25 cellular contexts compared by ENCODE assay signal in genomic region chr4:155107059-155107458, GRCh38.
"Had no signal": no experiment of that assay in that cellular context is flagged by ENCODE, and none has a peak within 500 bp of the region (broad histone marks: within the 10 kb centered on the region; RNA-seq: fewer than 3 reads in every experiment).

No MANE protein-coding gene starts in this region.

- H3K27ac Mint-ChIP-seq: activated CD4-positive, alpha-beta memory T cell treated with anti-CD3 and anti-CD28 coated beads, Interleukin-2, amount 10 ng/mL, durations not matched to agents 7 days and 5 days; activated CD4-positive, alpha-beta T cell treated with anti-CD3 and anti-CD28 coated beads, Interleukin-2, amount 10 ng/mL, durations not matched to agents 24 days and 14 days; activated naive CD4-positive, alpha-beta T cell treated with anti-CD3 and anti-CD28 coated beads, Interleukin-2, amount 10 ng/mL, durations not matched to agents 7 days and 5 days; activated naive CD4-positive, alpha-beta T cell treated with anti-CD3 and anti-CD28 coated beads, Interleukin-2, amount 50 U/mL, for 72 hours; activated naive CD8-positive, alpha-beta T cell treated with anti-CD3 and anti-CD28 coated beads, Interleukin-2, amount 10 ng/mL, durations not matched to agents 7 days and 5 days; activated T-cell treated with anti-CD3 and anti-CD28 coated beads, Interleukin-2, amount 50 U/mL, for 24 hours; activated T-cell treated with anti-CD3 and anti-CD28 coated beads, Interleukin-2, amount 50 U/mL, for 72 hours; brain; WTC11 had no signal

- H3K27me3 ChIP-seq: ascending aorta, breast epithelium, cardiac muscle cell, colonic mucosa, esophagus squamous epithelium had no signal

- DNase-seq: activated CD4-positive, alpha-beta memory T cell treated with anti-CD3 and anti-CD28 coated beads, Interleukin-2, amount 10 ng/mL, durations not matched to agents 7 days and 5 days; activated CD4-positive, alpha-beta T cell treated with anti-CD3 and anti-CD28 coated beads, Interleukin-2, amount 10 ng/mL, durations not matched to agents 24 days and 14 days; activated CD8-positive, alpha-beta memory T cell treated with anti-CD3 and anti-CD28 coated beads, Interleukin-2, amount 50 U/mL, for 48 hours; activated gamma-delta T cell; activated naive CD4-positive, alpha-beta T cell; activated naive CD4-positive, alpha-beta T cell treated with anti-CD3 and anti-CD28 coated beads, Interleukin-2, amount 10 ng/mL, durations not matched to agents 7 days and 5 days; activated naive CD8-positive, alpha-beta T cell treated with anti-CD3 and anti-CD28 coated beads, Interleukin-2, amount 10 ng/mL, durations not matched to agents 7 days and 5 days; activated T-cell treated with anti-CD3 and anti-CD28 coated beads for 4 hours; activated T-cell treated with anti-CD3 and anti-CD28 coated beads, Interleukin-2, amount 50 U/mL, for 24 hours; activated T-cell treated with anti-CD3 and anti-CD28 coated beads, Interleukin-2, amount 50 U/mL, for 72 hours; central memory CD4-positive, alpha-beta T cell; cerebellar nuclear complex; colonic mucosa; effector CD8-positive, alpha-beta T cell; esophagus squamous epithelium; foreskin melanocyte; head of caudate nucleus; T-helper 2 cell had no signal

- H3K27me3 Mint-ChIP-seq: activated CD4-positive, alpha-beta memory T cell treated with anti-CD3 and anti-CD28 coated beads, Interleukin-2, amount 10 ng/mL, durations not matched to agents 7 days and 5 days; activated CD4-positive, alpha-beta T cell treated with anti-CD3 and anti-CD28 coated beads, Interleukin-2, amount 10 ng/mL, durations not matched to agents 24 days and 14 days; activated naive CD4-positive, alpha-beta T cell treated with anti-CD3 and anti-CD28 coated beads, Interleukin-2, amount 10 ng/mL, durations not matched to agents 7 days and 5 days; activated naive CD8-positive, alpha-beta T cell treated with anti-CD3 and anti-CD28 coated beads, Interleukin-2, amount 10 ng/mL, durations not matched to agents 7 days and 5 days; activated T-cell treated with anti-CD3 and anti-CD28 coated beads, Interleukin-2, amount 50 U/mL, for 24 hours; brain had no signal

- H3K9me3 ChIP-seq: ascending aorta, breast epithelium, colonic mucosa, esophagus squamous epithelium had no signal

- H3K27ac ChIP-seq: ascending aorta, breast epithelium, cardiac muscle cell, colonic mucosa, epithelial cell of prostate, esophagus squamous epithelium had no signal

- H3K4me3 ChIP-seq: ascending aorta, breast epithelium, cardiac muscle cell, colonic mucosa, esophagus squamous epithelium had no signal

- H3K36me3 ChIP-seq: ascending aorta, breast epithelium, cardiac muscle cell, colonic mucosa, esophagus squamous epithelium had no signal

- H3K9me3 Mint-ChIP-seq: activated CD4-positive, alpha-beta memory T cell treated with anti-CD3 and anti-CD28 coated beads, Interleukin-2, amount 10 ng/mL, durations not matched to agents 7 days and 5 days; activated CD4-positive, alpha-beta T cell treated with anti-CD3 and anti-CD28 coated beads, Interleukin-2, amount 10 ng/mL, durations not matched to agents 24 days and 14 days; activated naive CD4-positive, alpha-beta T cell treated with anti-CD3 and anti-CD28 coated beads, Interleukin-2, amount 10 ng/mL, durations not matched to agents 7 days and 5 days; activated naive CD8-positive, alpha-beta T cell treated with anti-CD3 and anti-CD28 coated beads, Interleukin-2, amount 10 ng/mL, durations not matched to agents 7 days and 5 days had no signal

- H3K36me3 Mint-ChIP-seq: activated naive CD4-positive, alpha-beta T cell treated with anti-CD3 and anti-CD28 coated beads, Interleukin-2, amount 10 ng/mL, durations not matched to agents 7 days and 5 days; activated naive CD4-positive, alpha-beta T cell treated with anti-CD3 and anti-CD28 coated beads, Interleukin-2, amount 50 U/mL, for 72 hours; activated naive CD8-positive, alpha-beta T cell treated with anti-CD3 and anti-CD28 coated beads, Interleukin-2, amount 10 ng/mL, durations not matched to agents 7 days and 5 days; brain had no signal

- ATAC-seq: activated naive CD4-positive, alpha-beta T cell treated with anti-CD3 and anti-CD28 coated beads, Interleukin-2, amount 50 U/mL, for 72 hours; activated T-cell treated with anti-CD3 and anti-CD28 coated beads, Interleukin-2, amount 50 U/mL, for 72 hours; WTC11 had no signal

- H3K4me1 ChIP-seq: ascending aorta, breast epithelium, colonic mucosa, esophagus squamous epithelium had no signal

- H3K4me3 Mint-ChIP-seq: activated CD4-positive, alpha-beta memory T cell treated with anti-CD3 and anti-CD28 coated beads, Interleukin-2, amount 10 ng/mL, durations not matched to agents 7 days and 5 days; activated CD4-positive, alpha-beta T cell treated with anti-CD3 and anti-CD28 coated beads, Interleukin-2, amount 10 ng/mL, durations not matched to agents 24 days and 14 days; activated naive CD4-positive, alpha-beta T cell treated with anti-CD3 and anti-CD28 coated beads, Interleukin-2, amount 10 ng/mL, durations not matched to agents 7 days and 5 days; activated naive CD8-positive, alpha-beta T cell treated with anti-CD3 and anti-CD28 coated beads, Interleukin-2, amount 10 ng/mL, durations not matched to agents 7 days and 5 days; activated T-cell treated with anti-CD3 and anti-CD28 coated beads, Interleukin-2, amount 50 U/mL, for 24 hours; activated T-cell treated with anti-CD3 and anti-CD28 coated beads, Interleukin-2, amount 50 U/mL, for 72 hours; brain; WTC11 had no signal

- H3K4me1 Mint-ChIP-seq: activated CD4-positive, alpha-beta memory T cell treated with anti-CD3 and anti-CD28 coated beads, Interleukin-2, amount 10 ng/mL, durations not matched to agents 7 days and 5 days; activated CD4-positive, alpha-beta T cell treated with anti-CD3 and anti-CD28 coated beads, Interleukin-2, amount 10 ng/mL, durations not matched to agents 24 days and 14 days; activated naive CD4-positive, alpha-beta T cell treated with anti-CD3 and anti-CD28 coated beads, Interleukin-2, amount 10 ng/mL, durations not matched to agents 7 days and 5 days; activated naive CD8-positive, alpha-beta T cell treated with anti-CD3 and anti-CD28 coated beads, Interleukin-2, amount 10 ng/mL, durations not matched to agents 7 days and 5 days; brain; WTC11 had no signal
